8 cellular contexts compared by ENCODE assay signal in genomic region chr14:104676694-104677505, GRCh38. TPM values are rescaled to one million over a fixed set of nuclear protein-coding genes. Genes with fewer than 3 reads are reported as not detected.
DNase-seq lines count a peak whose midpoint lies in the region; ATAC-seq and TF ChIP-seq lines count a peak whose summit lies in the region.

No MANE protein-coding gene starts in this region.

- POLR2A ChIA-PET in HEK293 (lab: Yijun Ruan, JAX) = no interaction called here

- H3K4me3 ChIP-seq in HEK293 (ENCODE audit: low read depth, low read length) (no peak overlapping the region), foreskin fibroblast (ENCODE audit: low read depth in 1 of 2, low read length in 2 of 2) (peak overlapping the region; percentile 40 to 57), skeletal muscle tissue (ENCODE audit: low read length in 3 of 3) (peak overlapping the region; percentile 59 to 71 (median 68))

- H3K36me3 ChIP-seq in HEK293 (ENCODE audit: control insufficient read depth in 2 of 2, insufficient read depth in 1 of 2, low read length in 2 of 2) = no peaks in the 10 kb centered on the region
- H3K36me3 ChIP-seq in skeletal muscle tissue (ENCODE audit: control insufficient read depth in 3 of 3, insufficient read depth in 3 of 3, low read length in 3 of 3) = no peaks in the 10 kb centered on the region

- CTCF ChIA-PET in HEK293 (lab: Yijun Ruan, JAX) = interaction anchor here (0.5 kb wide), 1 partner anchor 359 kb away, joined by 3 read pairs; no protein-coding TSS in a partner anchor

- DNase-seq in CD14-positive monocyte (ENCODE audit: low spot score) (no peak), foreskin fibroblast (peak in 1 of 2 donors; percentile 22), germinal center (ENCODE audit: low spot score) (no peak)
- peak; percentile 69 for DNase-seq in activated CD4-positive, alpha-beta T cell treated with anti-CD3 and anti-CD28 coated beads for 48 hours

- TF ChIP-seq CTCF in CD14-positive monocyte (IDR thresholded peaks at IDR 0.05) = no peak
- no peak for TF ChIP-seq CTCF in HEK293 (tag by site-specific recombination; IDR thresholded peaks at IDR 0.05)
- TF ChIP-seq CTCF in foreskin fibroblast (IDR thresholded peaks at IDR 0.05; ENCODE audit: low read depth, low read length) = no peak

- peaks cover 8 to 11% (median 9%) of the 10 kb centered on the region in 3 donors for H3K27me3 Mint-ChIP-seq in CD14-positive monocyte (ENCODE audit: low read depth in 3 of 3)

- intact Hi-C loops in CD14-positive monocyte (cut with micrococcal nuclease) = no loop called here

- H3K4me1 ChIP-seq in HEK293 (ENCODE audit: control insufficient read depth, insufficient read depth, low read length) = peaks cover 13% of the 10 kb centered on the region; the same call in 1 of the 2 replicates
- H3K4me1 ChIP-seq in skeletal muscle tissue (ENCODE audit: control insufficient read depth in 3 of 3, insufficient read depth in 3 of 3, low read length in 3 of 3) = peaks cover 35 to 45% (median 38%) of the 10 kb centered on the region in 3 donors

- H3K27ac Mint-ChIP-seq in CD14-positive monocyte = peak overlapping the region in 4 of 7 donors; percentile 60 to 90 (median 78)

- H3K9me3 Mint-ChIP-seq in CD14-positive monocyte = peaks cover 0 to 4% (median 0%) of the 10 kb centered on the region in 7 donors

- ATAC-seq in HG03097 (IDR thresholded peaks at IDR 0.05; ENCODE audit: low FRiP score, unreplicated experiment) = no peak
- ATAC-seq in GM21526 (IDR thresholded peaks at IDR 0.05; ENCODE audit: low FRiP score, unreplicated experiment) = no peak

- no peaks in the 10 kb centered on the region for H3K9me3 ChIP-seq in HEK293 (ENCODE audit: control insufficient read depth, insufficient read depth, low read depth, low read length)
- H3K9me3 ChIP-seq in skeletal muscle tissue (ENCODE audit: control insufficient read depth in 3 of 3, low read length in 3 of 3) = no peaks in the 10 kb centered on the region

- peaks cover 33% of the 10 kb centered on the region for H3K4me1 Mint-ChIP-seq in CD14-positive monocyte

- peak overlapping the region; percentile 87; the same call in 1 of the 2 replicates for H3K27ac ChIP-seq in HEK293 (ENCODE audit: extremely low read depth, low read depth, low read length)
- H3K27ac ChIP-seq in skeletal muscle tissue (ENCODE audit: low read depth, low read length) = peak overlapping the region; percentile 71

- no peaks in the 10 kb centered on the region for H3K36me3 Mint-ChIP-seq in CD14-positive monocyte

- H3K9ac ChIP-seq in skeletal muscle tissue (ENCODE audit: low read depth in 1 of 3, low read length in 3 of 3) = peak overlapping the region; percentile 62 to 77 (median 63)

- H3K4me3 Mint-ChIP-seq in CD14-positive monocyte = peak overlapping the region; percentile 74 to 87

- no peaks in the 10 kb centered on the region for H3K27me3 ChIP-seq in skeletal muscle tissue (ENCODE audit: control insufficient read depth in 3 of 3, insufficient read depth in 3 of 3, low read length in 3 of 3)

TF ChIP-seq in HEK293, 187 proteins besides CTCF, POLR2A, EP300 and RAD21:
- peak; percentile 76; the same call in 1 of the 2 replicates for TF ChIP-seq ZNF223 (tag by site-specific recombination; IDR thresholded peaks at IDR 0.05)
- no peak for TF ChIP-seq ZBTB20 (tag by site-specific recombination; IDR thresholded peaks at IDR 0.05)

RNA-seq across cellular contexts. Expression of gene INF2, which starts 12.5 kb away (rescaled TPM):
- 1 to 10 TPM; 2.9 to 3.8 TPM for polyA plus RNA-seq in CD14-positive monocyte
- 14.6 TPM for total RNA-seq in skeletal muscle tissue

RNA-seq across cellular contexts. Expression of gene ADSS1, which starts 47.1 kb away (rescaled TPM):
- under 1 TPM; 0.61 to 0.64 TPM for polyA plus RNA-seq in CD14-positive monocyte
- total RNA-seq in skeletal muscle tissue = 89.8 TPM
